In genomic region chr10:132565516-132566209, GRCh38 we compare ENCODE assay signal across 22 cellular contexts.
"Had no signal": no experiment of that assay in that cellular context is flagged by ENCODE, and none has a peak within 500 bp of the region (broad histone marks: within the 10 kb centered on the region; RNA-seq: fewer than 3 reads in every experiment).

No MANE protein-coding gene starts in this region.

- H3K36me3 ChIP-seq: adrenal gland, gastroesophageal sphincter, suprapubic skin, upper lobe of left lung had no signal

- H3K27ac ChIP-seq: adrenal gland, epithelial cell of prostate, gastroesophageal sphincter, psoas muscle, suprapubic skin, upper lobe of left lung had no signal

- H3K4me3 ChIP-seq: adrenal gland, gastroesophageal sphincter, psoas muscle, suprapubic skin, upper lobe of left lung had no signal

- H3K9me3 ChIP-seq: adrenal gland, gastroesophageal sphincter, psoas muscle, suprapubic skin, upper lobe of left lung had no signal

- ATAC-seq: activated T-helper 17 cell treated with anti-CD3 and anti-CD28 coated beads, Interleukin-2, amount 50 U/mL, for 72 hours; gastroesophageal sphincter; left cardiac atrium; sciatic nerve; stimulated activated naive CD8-positive, alpha-beta T cell treated with anti-CD3 and anti-CD28 coated beads, Interleukin-15, Interleukin-2, amounts not matched to agents 100 U/mL and 50 U/mL, for 24 hours had no signal

- H3K27ac Mint-ChIP-seq: activated CD4-positive, alpha-beta T cell treated with anti-CD3 and anti-CD28 coated beads, Interleukin-2, amount 10 ng/mL, durations not matched to agents 7 days and 5 days; activated naive CD4-positive, alpha-beta T cell treated with anti-CD3 and anti-CD28 coated beads, Interleukin-2, amount 10 ng/mL, durations not matched to agents 7 days and 5 days; activated T-helper 17 cell treated with anti-CD3 and anti-CD28 coated beads, Interleukin-2, amount 50 U/mL, for 72 hours; nephron had no signal

- H3K9me3 Mint-ChIP-seq: activated CD4-positive, alpha-beta T cell treated with anti-CD3 and anti-CD28 coated beads, Interleukin-2, amount 10 ng/mL, durations not matched to agents 7 days and 5 days; activated naive CD4-positive, alpha-beta T cell treated with anti-CD3 and anti-CD28 coated beads, Interleukin-2, amount 10 ng/mL, durations not matched to agents 7 days and 5 days; activated T-helper 17 cell treated with anti-CD3 and anti-CD28 coated beads, Interleukin-2, amount 50 U/mL, for 72 hours had no signal

- H3K27me3 Mint-ChIP-seq: activated CD4-positive, alpha-beta T cell treated with anti-CD3 and anti-CD28 coated beads, Interleukin-2, amount 10 ng/mL, durations not matched to agents 7 days and 5 days; activated T-helper 17 cell treated with anti-CD3 and anti-CD28 coated beads, Interleukin-2, amount 50 U/mL, for 72 hours had no signal

- DNase-seq: activated CD4-positive, alpha-beta T cell treated with anti-CD3 and anti-CD28 coated beads, Interleukin-2, amount 10 ng/mL, durations not matched to agents 7 days and 5 days; activated CD4-positive, CD25-positive, alpha-beta regulatory T cell; activated CD8-positive, alpha-beta memory T cell treated with anti-CD3 and anti-CD28 coated beads for 24 hours; activated naive CD4-positive, alpha-beta T cell treated with anti-CD3 and anti-CD28 coated beads, Interleukin-2, amount 10 ng/mL, durations not matched to agents 7 days and 5 days; central memory CD4-positive, alpha-beta T cell; cortex of kidney; effector CD8-positive, alpha-beta T cell; hypothalamus; left cardiac atrium; psoas muscle; stimulated activated CD4-positive, alpha-beta T cell treated with anti-CD3 and anti-CD28 coated beads, Interleukin-12 subunit alpha, Interleukin-12 subunit beta, amount 100 ng/mL, for 4 hours; stimulated activated naive CD8-positive, alpha-beta T cell treated with anti-CD3 and anti-CD28 coated beads, Interleukin-15, Interleukin-2, amounts not matched to agents 100 U/mL and 50 U/mL, for 24 hours; T-helper 2 cell; upper lobe of left lung had no signal

- FAIRE-seq: TTC549 had no signal

- H3K4me1 Mint-ChIP-seq: nephron had no signal

- H3K4me3 Mint-ChIP-seq: activated CD4-positive, alpha-beta T cell treated with anti-CD3 and anti-CD28 coated beads, Interleukin-2, amount 10 ng/mL, durations not matched to agents 7 days and 5 days; activated naive CD4-positive, alpha-beta T cell treated with anti-CD3 and anti-CD28 coated beads, Interleukin-2, amount 10 ng/mL, durations not matched to agents 7 days and 5 days; activated T-helper 17 cell treated with anti-CD3 and anti-CD28 coated beads, Interleukin-2, amount 50 U/mL, for 72 hours; nephron had no signal

- H3K27me3 ChIP-seq: adrenal gland, gastroesophageal sphincter, suprapubic skin, upper lobe of left lung had no signal

- H3K36me3 Mint-ChIP-seq: activated naive CD4-positive, alpha-beta T cell treated with anti-CD3 and anti-CD28 coated beads, Interleukin-2, amount 10 ng/mL, durations not matched to agents 7 days and 5 days had no signal
